Comparison of ENCODE assay signal across 19 cellular contexts in the genomic region with DNA sequence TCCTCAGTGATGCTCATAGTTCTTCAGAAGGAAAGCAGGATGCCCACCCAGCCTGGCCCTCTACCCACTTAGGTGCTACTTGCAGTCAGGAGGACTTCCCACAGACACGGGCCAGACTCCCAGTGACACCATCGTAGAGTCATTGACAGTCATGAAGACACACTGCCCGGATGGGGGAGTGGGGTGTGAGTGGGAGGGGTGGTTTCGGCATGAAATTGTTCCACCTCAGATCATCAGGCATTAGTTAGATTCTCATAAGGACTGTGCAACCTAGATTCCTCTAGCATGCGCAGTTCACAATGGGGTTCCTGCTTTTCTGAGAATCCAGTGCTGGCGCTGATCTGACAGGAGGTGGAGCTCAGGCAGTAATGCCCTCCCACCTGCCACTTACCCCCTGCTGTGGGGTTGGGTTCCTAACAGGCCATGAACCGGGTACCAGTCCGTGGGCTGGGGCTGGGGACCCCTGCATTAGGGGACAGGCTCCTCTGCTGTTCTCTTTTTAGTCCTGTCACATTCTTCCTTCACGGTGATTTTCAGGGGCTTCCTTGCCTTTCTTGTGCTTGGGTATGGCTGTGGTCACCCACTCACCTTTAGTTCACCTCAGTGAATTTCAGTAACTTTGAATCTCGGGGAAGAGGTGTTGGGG.
DNase-seq lines count a peak whose midpoint lies in the region; ATAC-seq, FAIRE-seq and TF ChIP-seq lines count a peak whose summit lies in the region.
"Had no signal": no experiment of that assay in that cellular context is flagged by ENCODE, and none has a peak within 500 bp of the region (broad histone marks: within the 10 kb centered on the region; RNA-seq: fewer than 3 reads in every experiment).

No MANE protein-coding gene starts in this region.

- in situ Hi-C loops in IMR-90 (cut with MboI; ENCODE audit: low sequenced_read_pairs) = no loop called here

- CTCF ChIA-PET in IMR-90 (lab: Yijun Ruan, JAX) = no interaction called here

- no peak for TF ChIP-seq RAD21 in IMR-90 (IDR thresholded peaks at IDR 0.05; ENCODE audit: low read length)

- H2AFZ ChIP-seq in IMR-90 (replicated peaks; ENCODE audit: low read length, poor library complexity) = peak overlapping the region; percentile 24
- no peak overlapping the region for H2AFZ ChIP-seq in mesenchymal stem cell (ENCODE audit: low read depth, low read length)

- no peak for TF ChIP-seq POLR2A in IMR-90 (IDR thresholded peaks at IDR 0.05; ENCODE audit: low read depth, low read length)

- H3K4me2 ChIP-seq in IMR-90 (ENCODE audit: low read depth, low read length) (no peak overlapping the region), mesenchymal stem cell (ENCODE audit: low read length, poor library complexity, severe bottlenecking) (no peak overlapping the region)

- H2BK5ac ChIP-seq in IMR-90 (ENCODE audit: low read depth, low read length, poor library complexity, severe bottlenecking) (no peak overlapping the region), mesenchymal stem cell (ENCODE audit: low read depth, low read length, poor library complexity, severe bottlenecking) (no peak overlapping the region)

- FAIRE-seq in frontal cortex (lab: Jason Lieb, UNC) = no peak
- FAIRE-seq: GM12878 had no signal

- H3K4ac ChIP-seq in IMR-90 (ENCODE audit: low read depth, low read length) (no peak overlapping the region; the same call in 1 of the 2 replicates), mesenchymal stem cell (ENCODE audit: low read depth in 1 of 2, low read length in 2 of 2) (no peak overlapping the region)

- WGBS in IMR-90 (ENCODE audit: extremely low coverage in 2 of 2, insufficient read length in 1 of 2), 2 experiments = no CpG with 5 or more reads among the region's 10 CpGs
- 94% methylated on average over 7 of the region's 10 CpGs for WGBS in mesenchymal stem cell

- H3K14ac ChIP-seq in IMR-90 (replicated peaks; ENCODE audit: low read depth, low read length) (no peak overlapping the region), mesenchymal stem cell (ENCODE audit: low read length in 2 of 2) (peak overlapping the region in 1 of 2 experiments; percentile 11)

- H3K9ac ChIP-seq in IMR-90 (ENCODE audit: low read depth, low read length) (no peak overlapping the region), mesenchymal stem cell (ENCODE audit: low read length) (no peak overlapping the region)

- peak overlapping the region; percentile 9 for H2BK20ac ChIP-seq in IMR-90 (ENCODE audit: low read depth, low read length)

- H3K27ac ChIP-seq in IMR-90 (ENCODE audit: insufficient read depth, low read length) (no peak overlapping the region), mesenchymal stem cell (ENCODE audit: low read length, poor library complexity, severe bottlenecking) (no peak overlapping the region)
- H3K27ac ChIP-seq: epithelial cell of prostate, thyroid gland had no signal

- H4K8ac ChIP-seq in IMR-90 (ENCODE audit: low read depth in 2 of 2, low read length in 2 of 2) (no peak overlapping the region), mesenchymal stem cell (ENCODE audit: low read length) (no peak overlapping the region)

- ATAC-seq in IMR-90 (ENCODE audit: low read depth) (no peak), GM19397 (IDR thresholded peaks at IDR 0.05; ENCODE audit: unreplicated experiment) (no peak)
- peak; percentile 71 for ATAC-seq in stimulated activated effector memory CD8-positive, alpha-beta T cell treated with anti-CD3 and anti-CD28 coated beads, Interleukin-12 subunit alpha, Interleukin-12 subunit beta, amount 100 ng/mL, for 72 hours
- ATAC-seq: GM12878, left lobe of liver had no signal

- H3K4me3 ChIP-seq in IMR-90 (ENCODE audit: insufficient read depth, low read depth, low read length) = no peak overlapping the region
- H3K4me3 ChIP-seq in mesenchymal stem cell (ENCODE audit: insufficient read depth in 1 of 2, low read depth in 1 of 2, low read length in 2 of 2) = no peak overlapping the region
- H3K4me3 ChIP-seq: GM12878, thyroid gland had no signal

- peaks cover 19% of the 10 kb centered on the region for H3K4me1 Mint-ChIP-seq in stimulated activated effector memory CD8-positive, alpha-beta T cell treated with anti-CD3 and anti-CD28 coated beads, Interleukin-12 subunit alpha, Interleukin-12 subunit beta, amount 100 ng/mL, for 72 hours

- no peak overlapping the region for H2BK120ac ChIP-seq in IMR-90 (ENCODE audit: low read depth, low read length)
- H2BK120ac ChIP-seq in mesenchymal stem cell (ENCODE audit: low read depth, low read length) = no peak overlapping the region

- no peaks in the 10 kb centered on the region for H3K36me3 Mint-ChIP-seq in stimulated activated effector memory CD8-positive, alpha-beta T cell treated with anti-CD3 and anti-CD28 coated beads, Interleukin-12 subunit alpha, Interleukin-12 subunit beta, amount 100 ng/mL, for 72 hours

- BruUV-seq in IMR-90 (replicated peaks; lab: Mats Ljungman, UMichigan) = no TSS peak

- H2AK5ac ChIP-seq in IMR-90 (ENCODE audit: low read depth, low read length) (peak overlapping the region; percentile 15; the same call in 1 of the 2 replicates), mesenchymal stem cell (ENCODE audit: low read length, severe bottlenecking) (peak overlapping the region; percentile 57)

- H3K36me3 ChIP-seq in IMR-90 (ENCODE audit: control insufficient read depth, insufficient read depth, low read length) = no peaks in the 10 kb centered on the region
- no peaks in the 10 kb centered on the region for H3K36me3 ChIP-seq in mesenchymal stem cell (ENCODE audit: control insufficient read depth in 1 of 2, insufficient read depth in 2 of 2, low read depth in 1 of 2, low read length in 2 of 2)
- H3K36me3 ChIP-seq: thyroid gland had no signal

- H3K27me3 ChIP-seq in IMR-90 (ENCODE audit: control insufficient read depth, insufficient read depth, low read length) = no peaks in the 10 kb centered on the region
- no peaks in the 10 kb centered on the region for H3K27me3 ChIP-seq in mesenchymal stem cell (ENCODE audit: control insufficient read depth in 1 of 2, insufficient read depth in 1 of 2, low read length in 2 of 2)
- H3K27me3 ChIP-seq: thyroid gland had no signal

- H3K79me1 ChIP-seq in IMR-90 (ENCODE audit: low read depth in 1 of 2, low read length in 2 of 2) (no peaks in the 10 kb centered on the region), mesenchymal stem cell (replicated peaks; ENCODE audit: low read length, poor library complexity, severe bottlenecking) (no peaks in the 10 kb centered on the region)

- peak; percentile 73 for DNase-seq in activated effector memory CD4-positive, alpha-beta T cell treated with anti-CD3 and anti-CD28 coated beads, Interleukin-2, amount 50 U/mL, for 16 hours
- no peak for DNase-seq in activated effector memory CD4-positive, alpha-beta T cell treated with Interleukin-2 at 50 U/mL for 16 hours
- DNase-seq in IMR-90 = no peak
- DNase-seq in mesenchymal stem cell = no peak
- no peak for DNase-seq in stimulated activated effector memory CD8-positive, alpha-beta T cell treated with anti-CD3 and anti-CD28 coated beads, Interleukin-12 subunit alpha, Interleukin-12 subunit beta, amount 100 ng/mL, for 72 hours (ENCODE audit: low spot score in 2 of 2)
- no peak for DNase-seq in NCI-H2081 (lab: John Stamatoyannopoulos, UW)
- no peak for DNase-seq in frontal cortex (ENCODE audit: low spot score in 2 of 2)
- DNase-seq: aorta; central memory CD4-positive, alpha-beta T cell; DMS53; KBM-7; midbrain; NCI-H187; Right ventricle myocardium superior; thyroid gland had no signal

- H2BK12ac ChIP-seq in mesenchymal stem cell (ENCODE audit: low read length in 2 of 2) = peak overlapping the region in 1 of 2 experiments; percentile 68

- H4K20me1 ChIP-seq in IMR-90 (ENCODE audit: insufficient read depth, low read length) = no peaks in the 10 kb centered on the region

- no peak overlapping the region for H3K18ac ChIP-seq in IMR-90 (ENCODE audit: low read depth, low read length)
- no peak overlapping the region for H3K18ac ChIP-seq in mesenchymal stem cell (ENCODE audit: low read depth in 1 of 2, low read length in 2 of 2)

- peaks cover 4% of the 10 kb centered on the region; the same call in 1 of the 2 replicates for H3K9me1 ChIP-seq in IMR-90 (ENCODE audit: insufficient read depth, low read length)

- peak overlapping the region; percentile 59; the same call in 1 of the 3 replicates for H2BK15ac ChIP-seq in IMR-90 (ENCODE audit: low read depth, low read length)
- no peak overlapping the region for H2BK15ac ChIP-seq in mesenchymal stem cell (ENCODE audit: low read depth, poor library complexity, severe bottlenecking)

- dilution Hi-C loops in IMR-90 (cut with HindIII; ENCODE audit: low sequenced_read_pairs, unreplicated experiment) = no loop called here

- H3K23ac ChIP-seq in IMR-90 (ENCODE audit: low read depth, low read length) (no peak overlapping the region), mesenchymal stem cell (ENCODE audit: low read length in 2 of 2) (no peak overlapping the region)

- H3K4me1 ChIP-seq in IMR-90 (ENCODE audit: control insufficient read depth, insufficient read depth, low read length) (peaks cover 8% of the 10 kb centered on the region; the same call in 1 of the 2 replicates), mesenchymal stem cell (ENCODE audit: control insufficient read depth, insufficient read depth, low read depth, low read length) (peaks cover 11% of the 10 kb centered on the region)

- no peaks in the 10 kb centered on the region for H3K9me3 Mint-ChIP-seq in stimulated activated effector memory CD8-positive, alpha-beta T cell treated with anti-CD3 and anti-CD28 coated beads, Interleukin-12 subunit alpha, Interleukin-12 subunit beta, amount 100 ng/mL, for 72 hours

- no peak for TF ChIP-seq CTCF in IMR-90 (conservative IDR thresholded peaks at IDR 0.05; ENCODE audit: low read depth, low read length)

- H3K4me3 Mint-ChIP-seq in stimulated activated effector memory CD8-positive, alpha-beta T cell treated with anti-CD3 and anti-CD28 coated beads, Interleukin-12 subunit alpha, Interleukin-12 subunit beta, amount 100 ng/mL, for 72 hours = no peak overlapping the region

- H4K91ac ChIP-seq in IMR-90 (ENCODE audit: insufficient read depth, low read depth, low read length) (peak overlapping the region; percentile 51; the same call in 1 of the 2 replicates), mesenchymal stem cell (ENCODE audit: low read length) (no peak overlapping the region)

- H4K5ac ChIP-seq in IMR-90 (ENCODE audit: low read depth, low read length) = no peak overlapping the region

- no peak overlapping the region for H2AK9ac ChIP-seq in IMR-90 (replicated peaks; ENCODE audit: low read depth, low read length, poor library complexity)

- H3K56ac ChIP-seq in IMR-90 (ENCODE audit: extremely low read depth, insufficient read depth, low read length) = no peak overlapping the region

- POLR2A ChIA-PET in IMR-90 (lab: Charles Lee; ENCODE audit: unreplicated experiment) = no interaction called here

- peak overlapping the region; percentile 13 for H3K27ac Mint-ChIP-seq in stimulated activated effector memory CD8-positive, alpha-beta T cell treated with anti-CD3 and anti-CD28 coated beads, Interleukin-12 subunit alpha, Interleukin-12 subunit beta, amount 100 ng/mL, for 72 hours

- intact Hi-C loops in IMR-90 (cut with micrococcal nuclease) = no loop called here

- H3K9me3 ChIP-seq in IMR-90 (ENCODE audit: control insufficient read depth, insufficient read depth, low read length) (no peaks in the 10 kb centered on the region), mesenchymal stem cell (ENCODE audit: control insufficient read depth, low read length) (no peaks in the 10 kb centered on the region)
- H3K9me3 ChIP-seq: thyroid gland had no signal

TF ChIP-seq in IMR-90, 13 proteins besides CTCF, POLR2A, EP300 and RAD21 (continues in another document):
- no peak for TF ChIP-seq CEBPB (IDR thresholded peaks at IDR 0.05; ENCODE audit: low read depth, low read length)
